8 cellular contexts compared by ENCODE assay signal in the genomic region with DNA sequence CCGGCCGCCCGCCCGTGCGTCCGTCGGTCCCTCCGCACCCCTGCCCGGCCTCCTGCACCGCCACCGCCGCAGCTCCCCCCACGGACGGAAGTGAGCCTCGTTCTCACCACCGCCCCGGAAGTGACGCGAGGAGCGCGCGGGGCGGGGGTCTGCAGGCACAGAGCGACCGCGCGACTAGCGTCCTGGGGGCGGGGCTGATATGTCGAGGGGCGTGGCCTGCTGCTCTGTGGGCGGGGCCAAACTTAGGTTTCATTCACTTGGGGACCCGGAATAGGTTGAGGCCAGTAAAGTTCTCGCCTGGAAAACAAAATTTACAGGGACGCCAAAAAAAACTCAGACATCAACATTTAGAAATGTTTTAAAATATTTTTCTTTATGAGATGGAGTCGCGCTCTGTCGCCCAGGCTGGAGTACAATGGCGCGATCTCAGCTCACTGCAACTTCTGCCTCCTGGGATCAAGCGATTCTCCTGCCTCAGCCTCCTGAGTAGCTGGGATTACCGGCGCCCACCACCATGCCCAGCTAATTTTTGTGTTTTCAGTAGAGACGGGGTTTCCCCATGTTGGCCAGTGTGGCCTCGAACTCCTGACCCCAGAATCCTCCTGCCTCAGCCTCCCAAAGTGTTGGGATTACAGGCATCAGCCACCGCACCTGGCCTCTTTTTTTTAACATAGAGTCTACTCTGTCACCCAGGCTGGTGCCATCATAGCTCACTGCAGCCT. TPM values are rescaled to one million over a fixed set of nuclear protein-coding genes. Genes with fewer than 3 reads are reported as not detected.
A peak's percentile ranks its signal among the peaks of the same experiment; 100 is the strongest.
DNase-seq lines count a peak whose midpoint lies in the region; ATAC-seq, FAIRE-seq and TF ChIP-seq lines count a peak whose summit lies in the region.
"Not testable (repeated sequence)": the region's sequence is repeated elsewhere in the genome, so short reads cannot be mapped to it uniquely, and the experiment has no call there.

A gene (minus strand): TSS at position 99 of the 722 bp plus-strand sequence. CDS start 3,930 bp downstream, outside the sequence.

- TF ChIP-seq POLR2A in right lobe of liver (IDR thresholded peaks at IDR 0.05), result peak; percentile 71

- peak; percentile 77 for ATAC-seq in GM19452 (IDR thresholded peaks at IDR 0.05; ENCODE audit: unreplicated experiment)
- peak; percentile 94 to 97 (median 96) for ATAC-seq in right lobe of liver

- H3K9ac ChIP-seq in BLaER1, result peak within 1 kb of the TSS; percentile 96

- H3K36me3 ChIP-seq in BLaER1, right lobe of liver: not testable (repeated sequence)

- H4K20me1 ChIP-seq in BLaER1, result peaks cover 35% of the 10 kb centered on the region

- H3K9me3 ChIP-seq in BLaER1, right lobe of liver: not testable (repeated sequence)

- H3K27me3 ChIP-seq in BLaER1, right lobe of liver: not testable (repeated sequence)

- H3K4me1 ChIP-seq in BLaER1, result peaks cover 63% of the 10 kb centered on the region
- not testable (repeated sequence) for H3K4me1 ChIP-seq in right lobe of liver

- H3K4me2 ChIP-seq in BLaER1, result peak within 1 kb of the TSS; percentile 99

- FAIRE-seq in HTR-8/SVneo (lab: Jason Lieb, UNC), result peak; percentile 90

- DNase-seq in HTR-8/SVneo (ENCODE audit: insufficient read length, low spot score) (peak; percentile 84), NOMO-1 treated with DMSO at 0.1 percent for 48 hours (lab: John Stamatoyannopoulos, UW; ENCODE audit: unreplicated experiment) (peak; percentile 84), ecto neural progenitor cell (ENCODE audit: low spot score) (peak; percentile 95), right lobe of liver (peak; percentile 95 to 96 (median 95))
- DNase-seq in activated CD8-positive, alpha-beta memory T cell treated with anti-CD3 and anti-CD28 coated beads for 24 hours, result peak; percentile 99
- DNase-seq in stimulated activated CD4-positive, alpha-beta T cell treated with anti-CD3 and anti-CD28 coated beads, Interleukin-2, amount 100 ng/mL, for 48 hours, result peak; percentile 96 to 98

- H3K4me3 ChIP-seq in BLaER1 (peak within 1 kb of the TSS; percentile 99), right lobe of liver (peak within 1 kb of the TSS; percentile 63 to 89 (median 80))

- H3K27ac ChIP-seq in BLaER1 (peak within 1 kb of the TSS; percentile 92), right lobe of liver (peak within 1 kb of the TSS; percentile 70 to 88 (median 86))

- intact Hi-C loops in right lobe of liver (cut with DNase I), result not testable (repeated sequence)

- TF ChIP-seq CTCF in right lobe of liver (IDR thresholded peaks at IDR 0.05), result not testable (repeated sequence)

- 21% methylated on average over 14 of the region's 46 CpGs for WGBS in right lobe of liver (ENCODE audit: insufficient coverage, low coverage, low lambda C conversion rate, missing lambda C conversion rate)

RNA-seq across cellular contexts. Expression of the gene that starts here (rescaled TPM):
- total RNA-seq in right lobe of liver, result 10 to 100 TPM; 20.4 to 49.5 (median 23.5) TPM

Comparison
In these comparisons a context has a peak if more than half of its experiments do, and no peak if none do; other contexts are left out.
1. Peak in every context shown above with its lines: DNase-seq, ATAC-seq, H3K4me3 ChIP-seq and H3K27ac ChIP-seq.